1 cellular context compared by ENCODE assay signal in genomic region chr5:161261693-161262323, GRCh38.
TF ChIP-seq lines count a peak whose summit lies in the region.

No MANE protein-coding gene starts in this region.

TF ChIP-seq in GM12878, 131 proteins besides CTCF, POLR2A, EP300 and RAD21 (continued from another document):
- TF ChIP-seq, protein P1, sequence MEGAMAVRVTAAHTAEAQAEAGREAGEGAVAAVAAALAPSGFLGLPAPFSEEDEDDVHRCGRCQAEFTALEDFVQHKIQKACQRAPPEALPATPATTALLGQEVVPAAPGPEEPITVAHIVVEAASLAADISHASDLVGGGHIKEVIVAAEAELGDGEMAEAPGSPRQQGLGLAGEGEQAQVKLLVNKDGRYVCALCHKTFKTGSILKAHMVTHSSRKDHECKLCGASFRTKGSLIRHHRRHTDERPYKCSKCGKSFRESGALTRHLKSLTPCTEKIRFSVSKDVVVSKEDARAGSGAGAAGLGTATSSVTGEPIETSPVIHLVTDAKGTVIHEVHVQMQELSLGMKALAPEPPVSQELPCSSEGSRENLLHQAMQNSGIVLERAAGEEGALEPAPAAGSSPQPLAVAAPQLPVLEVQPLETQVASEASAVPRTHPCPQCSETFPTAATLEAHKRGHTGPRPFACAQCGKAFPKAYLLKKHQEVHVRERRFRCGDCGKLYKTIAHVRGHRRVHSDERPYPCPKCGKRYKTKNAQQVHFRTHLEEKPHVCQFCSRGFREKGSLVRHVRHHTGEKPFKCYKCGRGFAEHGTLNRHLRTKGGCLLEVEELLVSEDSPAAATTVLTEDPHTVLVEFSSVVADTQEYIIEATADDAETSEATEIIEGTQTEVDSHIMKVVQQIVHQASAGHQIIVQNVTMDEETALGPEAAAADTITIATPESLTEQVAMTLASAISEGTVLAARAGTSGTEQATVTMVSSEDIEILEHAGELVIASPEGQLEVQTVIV (IDR thresholded peaks at IDR 0.05; ENCODE audit: borderline replicate concordance, partially characterized antibody): no peak
- TF ChIP-seq BRCA1 (IDR thresholded peaks at IDR 0.05; ENCODE audit: low read depth, low read length) (no peak), RELB (IDR thresholded peaks at IDR 0.05; ENCODE audit: low read depth) (no peak), CBX5 (IDR thresholded peaks at IDR 0.05; ENCODE audit: low read depth) (no peak)
- TF ChIP-seq, protein P2, sequence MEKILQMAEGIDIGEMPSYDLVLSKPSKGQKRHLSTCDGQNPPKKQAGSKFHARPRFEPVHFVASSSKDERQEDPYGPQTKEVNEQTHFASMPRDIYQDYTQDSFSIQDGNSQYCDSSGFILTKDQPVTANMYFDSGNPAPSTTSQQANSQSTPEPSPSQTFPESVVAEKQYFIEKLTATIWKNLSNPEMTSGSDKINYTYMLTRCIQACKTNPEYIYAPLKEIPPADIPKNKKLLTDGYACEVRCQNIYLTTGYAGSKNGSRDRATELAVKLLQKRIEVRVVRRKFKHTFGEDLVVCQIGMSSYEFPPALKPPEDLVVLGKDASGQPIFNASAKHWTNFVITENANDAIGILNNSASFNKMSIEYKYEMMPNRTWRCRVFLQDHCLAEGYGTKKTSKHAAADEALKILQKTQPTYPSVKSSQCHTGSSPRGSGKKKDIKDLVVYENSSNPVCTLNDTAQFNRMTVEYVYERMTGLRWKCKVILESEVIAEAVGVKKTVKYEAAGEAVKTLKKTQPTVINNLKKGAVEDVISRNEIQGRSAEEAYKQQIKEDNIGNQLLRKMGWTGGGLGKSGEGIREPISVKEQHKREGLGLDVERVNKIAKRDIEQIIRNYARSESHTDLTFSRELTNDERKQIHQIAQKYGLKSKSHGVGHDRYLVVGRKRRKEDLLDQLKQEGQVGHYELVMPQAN (conservative IDR thresholded peaks at IDR 0.05): no peak
